In genomic region chr12:112971248-112971647, GRCh38 we compare ENCODE assay signal across 20 cellular contexts. TPM values are rescaled to one million over a fixed set of nuclear protein-coding genes. Genes with fewer than 3 reads are reported as not detected.
DNase-seq lines count a peak whose midpoint lies in the region; ATAC-seq, FAIRE-seq and TF ChIP-seq lines count a peak whose summit lies in the region.
"Had no signal": no experiment of that assay in that cellular context is flagged by ENCODE, and none has a peak within 500 bp of the region (broad histone marks: within the 10 kb centered on the region; RNA-seq: fewer than 3 reads in every experiment).

No MANE protein-coding gene starts in this region.

- FAIRE-seq in HTR-8/SVneo (lab: Jason Lieb, UNC): no peak
- FAIRE-seq: frontal cortex, keratinocyte had no signal

- H3K4me1 ChIP-seq in BE2C (peaks cover 16% of the 10 kb centered on the region), left ventricle myocardium inferior (peaks cover 19% of the 10 kb centered on the region)

- H3K4me3 ChIP-seq in BE2C (ENCODE audit: low read depth, low read length) (no peak overlapping the region), left ventricle myocardium inferior (no peak overlapping the region)
- H3K4me3 ChIP-seq: cardiac muscle cell, tibial artery had no signal

- ATAC-seq in GM21529 (IDR thresholded peaks at IDR 0.05; ENCODE audit: unreplicated experiment) (no peak), GM19463 (IDR thresholded peaks at IDR 0.05; ENCODE audit: unreplicated experiment) (no peak)
- ATAC-seq: effector memory CD8-positive, alpha-beta T cell; WTC11 had no signal

- CTCF ChIA-PET in GM10248 (lab: Yijun Ruan, JAX): no interaction called here

- intact Hi-C loops in left ventricle myocardium inferior (cut with micrococcal nuclease): no loop called here

- TF ChIP-seq CTCF in BE2C (IDR thresholded peaks at IDR 0.05; ENCODE audit: low read depth, low read length): no peak
- TF ChIP-seq CTCF in GM10248 (IDR thresholded peaks at IDR 0.05; ENCODE audit: control extremely low read depth, extremely low read depth, low read depth, missing control alignments): no peak
- TF ChIP-seq CTCF in left ventricle myocardium inferior (IDR thresholded peaks at IDR 0.05; ENCODE audit: borderline replicate concordance): no peak

- H3K27ac ChIP-seq in left ventricle myocardium inferior (replicated peaks): peak overlapping the region; percentile 21
- H3K27ac ChIP-seq: cardiac muscle cell, tibial artery had no signal

- DNase-seq in BE2C (peak; percentile 79), GM10248 (ENCODE audit: extremely low spot score) (peak; percentile 3), NCI-H69 (lab: John Stamatoyannopoulos, UW) (peak; percentile 96), left ventricle myocardium inferior (peak; percentile 33), HTR-8/SVneo (ENCODE audit: insufficient read length, low spot score) (no peak), amniotic stem cell (lab: John Stamatoyannopoulos, UW) (no peak)
- DNase-seq: activated CD8-positive, alpha-beta memory T cell treated with anti-CD3 and anti-CD28 coated beads, Interleukin-2, amount 50 U/mL, for 4 hours; activated naive CD4-positive, alpha-beta T cell treated with anti-CD3 and anti-CD28 coated beads, Interleukin-2, amount 50 U/mL, for 16 hours; effector memory CD8-positive, alpha-beta T cell; GOT3; NCI-H187 treated with DMSO at 0.1 percent for 48 hours; stimulated activated CD8-positive, alpha-beta memory T cell treated with anti-CD3 and anti-CD28 coated beads, Interleukin-4, amount 100 ng/mL, for 48 hours; tibial artery had no signal

- H3K9me3 ChIP-seq in BE2C (no peaks in the 10 kb centered on the region), left ventricle myocardium inferior (replicated peaks) (no peaks in the 10 kb centered on the region)
- H3K9me3 ChIP-seq: tibial artery had no signal

- peaks cover 34% of the 10 kb centered on the region for H3K36me3 ChIP-seq in BE2C
- H3K36me3 ChIP-seq in left ventricle myocardium inferior: peaks cover 14% of the 10 kb centered on the region
- H3K36me3 ChIP-seq: cardiac muscle cell had no signal

- POLR2A ChIA-PET in GM10248 (lab: Yijun Ruan, JAX): no interaction called here

- H3K27me3 ChIP-seq in BE2C: no peaks in the 10 kb centered on the region
- no peaks in the 10 kb centered on the region for H3K27me3 ChIP-seq in left ventricle myocardium inferior (ENCODE audit: low read depth)
- H3K27me3 ChIP-seq: cardiac muscle cell, tibial artery had no signal

RNA-seq across cellular contexts. Expression of gene OAS2, which starts 7.1 kb away (rescaled TPM):
- not detected for polyA plus RNA-seq in BE2C (2012; ENCODE audit: insufficient read depth, insufficient read length, low read depth)
- total RNA-seq in left ventricle myocardium inferior: 4.8 TPM
- total RNA-seq: cardiac muscle cell, G401 had no signal
- polyA plus RNA-seq: cardiac muscle cell had no signal

RNA-seq across cellular contexts. Expression of gene OAS3, which starts 33.0 kb away (rescaled TPM):
- polyA plus RNA-seq in BE2C (2012; ENCODE audit: insufficient read depth, insufficient read length, low read depth): 6.2 TPM
- total RNA-seq in left ventricle myocardium inferior: 5.4 TPM
- polyA plus RNA-seq: cardiac muscle cell had no signal

Comparison
In these comparisons a context has a peak if more than half of its experiments do, and no peak if none do; other contexts are left out.
1. DNase-seq: peak in BE2C (single experiment), GM10248 (single experiment), NCI-H69 (single experiment) and left ventricle myocardium inferior (single experiment); none in HTR-8/SVneo (single experiment) and amniotic stem cell (single experiment).